In the genomic region with DNA sequence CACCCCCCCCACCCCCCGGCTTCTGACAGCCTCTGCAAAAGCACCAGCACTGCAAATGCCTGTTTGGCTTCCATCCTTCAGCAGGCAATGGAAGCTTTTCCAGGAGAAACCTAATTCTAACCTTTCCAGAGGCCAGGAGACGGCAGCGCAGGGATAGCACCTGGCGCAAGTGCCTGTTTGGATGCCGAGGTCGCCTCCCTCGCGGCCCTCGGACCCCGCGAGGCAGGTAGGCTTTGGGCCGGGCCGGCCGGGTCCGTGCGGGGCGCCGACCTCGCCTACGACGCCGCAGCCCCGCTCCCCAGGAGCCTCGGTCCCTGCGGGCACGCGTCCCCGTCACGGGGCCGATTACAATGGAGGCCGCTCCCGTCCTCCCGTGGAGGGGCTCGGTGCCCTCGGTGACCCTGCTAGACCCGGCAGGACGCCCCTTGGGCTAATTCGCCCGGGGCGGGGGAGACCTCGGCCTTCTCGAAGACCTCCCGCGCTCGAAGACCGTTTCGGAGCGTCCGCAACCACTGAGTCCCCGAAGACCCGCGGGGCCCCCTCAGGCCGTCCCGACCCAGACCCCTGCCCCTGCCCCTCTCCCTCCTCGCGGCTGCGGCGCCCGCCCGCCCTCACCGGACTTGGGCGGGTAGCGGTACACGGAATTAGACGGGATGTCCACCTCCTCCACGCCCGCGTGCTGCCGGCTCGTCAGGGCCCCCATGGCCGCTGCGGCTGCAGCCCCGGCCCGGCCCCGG, we compare ENCODE assay signal across 8 cellular contexts. TPM values are rescaled to one million over a fixed set of nuclear protein-coding genes. Genes with fewer than 3 reads are reported as not detected.
A peak's percentile ranks its signal among the peaks of the same experiment; 100 is the strongest.
DNase-seq lines count a peak whose midpoint lies in the region; ATAC-seq, FAIRE-seq and TF ChIP-seq lines count a peak whose summit lies in the region.

No MANE protein-coding gene starts in this region.

- no peaks in the 10 kb centered on the region for H3K79me2 ChIP-seq in GM23338 (replicated peaks; ENCODE audit: insufficient read depth)
- H3K79me2 ChIP-seq in OCI-LY7 (ENCODE audit: insufficient read depth, low read depth, low read length): no peaks in the 10 kb centered on the region

- no peaks in the 10 kb centered on the region for H3K9me2 ChIP-seq in GM23338 (ENCODE audit: insufficient read depth)
- H3K9me2 ChIP-seq in OCI-LY7 (ENCODE audit: insufficient read depth, low read length): no peaks in the 10 kb centered on the region

- H3K27me3 ChIP-seq in GM23338 (ENCODE audit: insufficient read depth) (peaks cover 59% of the 10 kb centered on the region), right cardiac atrium (ENCODE audit: control insufficient read depth, insufficient read depth) (no peaks in the 10 kb centered on the region), small intestine (ENCODE audit: control insufficient read depth in 2 of 2, insufficient read depth in 2 of 2, low read length in 2 of 2) (no peaks in the 10 kb centered on the region)

- H4K20me1 ChIP-seq in GM23338 (replicated peaks; ENCODE audit: insufficient read depth) (peaks cover 6% of the 10 kb centered on the region; the same call in 1 of the 2 replicates), OCI-LY7 (ENCODE audit: insufficient read depth, low read length) (no peaks in the 10 kb centered on the region)

- CTCF ChIA-PET in AG04449 (lab: Yijun Ruan, JAX): no interaction called here
- CTCF ChIA-PET in activated CD8-positive, alpha-beta T cell treated with anti-CD3 and anti-CD28 coated beads, Interleukin-2, amount 10 ng/mL, durations not matched to agents 7 days and 5 days (lab: Charles Lee): interaction anchor here (2.9 kb wide), 1 partner anchor 40 kb away, joined by 20 read pairs; no protein-coding TSS in a partner anchor
- CTCF ChIA-PET in OCI-LY7 (lab: Charles Lee; ENCODE audit: unreplicated experiment): no interaction called here

- H3K4me2 ChIP-seq in GM23338 (peak overlapping the region; percentile 88), OCI-LY7 (ENCODE audit: low read length) (no peak overlapping the region)

- POLR2A ChIA-PET in AG04449 (lab: Yijun Ruan, JAX): no interaction called here
- POLR2A ChIA-PET in activated CD8-positive, alpha-beta T cell treated with anti-CD3 and anti-CD28 coated beads, Interleukin-2, amount 10 ng/mL, durations not matched to agents 7 days and 5 days (lab: Charles Lee): interaction anchor here (1.1 to 17.8 kb wide), 7 partner anchors 25 to 60 kb away, joined by 3 to 807 read pairs (median 12); partner anchors contain the start of gene UBALD2
- POLR2A ChIA-PET in OCI-LY7 (lab: Charles Lee): no interaction called here

- H3K27me3 Mint-ChIP-seq in GM23338 (ENCODE audit: insufficient read depth, low read depth, poor library complexity): peaks cover 49% of the 10 kb centered on the region
- H3K27me3 Mint-ChIP-seq in activated CD8-positive, alpha-beta T cell treated with anti-CD3 and anti-CD28 coated beads, Interleukin-2, amount 10 ng/mL, durations not matched to agents 7 days and 5 days (ENCODE audit: low read depth): no peaks in the 10 kb centered on the region

- no TSS peak for BruUV-seq in OCI-LY7 (replicated peaks; lab: Mats Ljungman, UMichigan)

- H3K4me1 Mint-ChIP-seq in GM23338: peaks cover 11% of the 10 kb centered on the region
- H3K4me1 Mint-ChIP-seq in activated CD8-positive, alpha-beta T cell treated with anti-CD3 and anti-CD28 coated beads, Interleukin-2, amount 10 ng/mL, durations not matched to agents 7 days and 5 days (ENCODE audit: low read depth): peaks cover 76% of the 10 kb centered on the region

- intact Hi-C loops in right cardiac atrium (cut with DNase I): no loop called here
- intact Hi-C loops in OCI-LY7 (cut with micrococcal nuclease; ENCODE audit: unreplicated experiment): no loop called here

- no peak for FAIRE-seq in small intestine (lab: Jason Lieb, UNC)

- H2AFZ ChIP-seq in GM23338 (0 out of 2 replicates have a peak overlapping the region, but pooled peaks have one; percentile 47), OCI-LY7 (ENCODE audit: low read length) (no peak overlapping the region)

- peak; percentile 65 for ATAC-seq in GM23338
- peak; percentile 10 for ATAC-seq in activated CD8-positive, alpha-beta T cell treated with anti-CD3 and anti-CD28 coated beads, Interleukin-2, amount 10 ng/mL, durations not matched to agents 7 days and 5 days
- peak; percentile 6 to 9 for ATAC-seq in right cardiac atrium

- peak overlapping the region; percentile 39 for H3K4me3 ChIP-seq in AG04449 (ENCODE audit: low read depth, low read length)
- peak overlapping the region; percentile 65 for H3K4me3 ChIP-seq in GM23338
- peak overlapping the region; percentile 95 for H3K4me3 ChIP-seq in right cardiac atrium (ENCODE audit: low read length)
- H3K4me3 ChIP-seq in small intestine (ENCODE audit: low read depth in 1 of 2, low read length in 2 of 2): peak overlapping the region; percentile 47 to 69
- H3K4me3 ChIP-seq in OCI-LY7 (ENCODE audit: low read depth, low read length, poor library complexity, severe bottlenecking): no peak overlapping the region

- DNase-seq in AG04449 (ENCODE audit: low read depth, low spot score): no peak
- DNase-seq in GM23338 (ENCODE audit: low spot score): peak; percentile 45
- no peak for DNase-seq in activated CD8-positive, alpha-beta T cell treated with anti-CD3 and anti-CD28 coated beads, Interleukin-2, amount 10 ng/mL, durations not matched to agents 7 days and 5 days
- DNase-seq in right cardiac atrium: peak in 1 of 3 donors; percentile 64
- no peak for DNase-seq in small intestine
- DNase-seq in OCI-LY7 (ENCODE audit: low spot score): no peak
- DNase-seq in ureter (ENCODE audit: low spot score): no peak
- DNase-seq in 8988T: no peak

- H3K9me3 ChIP-seq in right cardiac atrium (ENCODE audit: control insufficient read depth, low read length) (no peaks in the 10 kb centered on the region), small intestine (ENCODE audit: control insufficient read depth, low read depth) (no peaks in the 10 kb centered on the region), OCI-LY7 (ENCODE audit: low read length) (no peaks in the 10 kb centered on the region)

- H3K4me3 Mint-ChIP-seq in GM23338: peak overlapping the region; percentile 67
- peak overlapping the region; percentile 81 for H3K4me3 Mint-ChIP-seq in activated CD8-positive, alpha-beta T cell treated with anti-CD3 and anti-CD28 coated beads, Interleukin-2, amount 10 ng/mL, durations not matched to agents 7 days and 5 days

- no peaks in the 10 kb centered on the region for H3K36me3 ChIP-seq in GM23338 (ENCODE audit: insufficient read depth)
- H3K36me3 ChIP-seq in small intestine (ENCODE audit: control insufficient read depth in 2 of 2, insufficient read depth in 2 of 2, low read length in 2 of 2): no peaks in the 10 kb centered on the region
- H3K36me3 ChIP-seq in OCI-LY7 (ENCODE audit: insufficient read depth, low read length): no peaks in the 10 kb centered on the region

- H3F3A ChIP-seq in GM23338 (replicated peaks; ENCODE audit: low read depth): no peaks in the 10 kb centered on the region

- H3K4me1 ChIP-seq in GM23338 (ENCODE audit: insufficient read depth) (peaks cover 6% of the 10 kb centered on the region), right cardiac atrium (ENCODE audit: control insufficient read depth, insufficient read depth, low read length) (peaks cover 1% of the 10 kb centered on the region), small intestine (ENCODE audit: control insufficient read depth in 2 of 2, insufficient read depth in 1 of 2, low read depth in 1 of 2, low read length in 1 of 2) (peaks cover under 1 to 2% of the 10 kb centered on the region in 2 donors), OCI-LY7 (ENCODE audit: insufficient read depth, low read length, poor library complexity, severe bottlenecking) (no peaks in the 10 kb centered on the region)

- WGBS in right cardiac atrium: 4% methylated on average over 75 of the region's 75 CpGs
- 3 to 5% (median 4%) methylated on average over 58 to 75 of the region's 75 CpGs for WGBS in small intestine, 3 donors

- no peak for TF ChIP-seq CTCF in AG04449 (IDR thresholded peaks at IDR 0.05; ENCODE audit: insufficient read depth, low read length, missing control alignments)
- TF ChIP-seq CTCF in GM23338 (conservative IDR thresholded peaks at IDR 0.05; ENCODE audit: low read depth in 2 of 2): no peak
- no peak for TF ChIP-seq CTCF in OCI-LY7 (conservative IDR thresholded peaks at IDR 0.05; ENCODE audit: low read length)

- no peaks in the 10 kb centered on the region for H3K9me3 Mint-ChIP-seq in GM23338
- no peaks in the 10 kb centered on the region for H3K9me3 Mint-ChIP-seq in activated CD8-positive, alpha-beta T cell treated with anti-CD3 and anti-CD28 coated beads, Interleukin-2, amount 10 ng/mL, durations not matched to agents 7 days and 5 days (ENCODE audit: insufficient read depth)

- H3K27ac ChIP-seq in GM23338 (ENCODE audit: low read depth) (no peak overlapping the region), right cardiac atrium (ENCODE audit: low read length) (peak overlapping the region; percentile 15), small intestine (ENCODE audit: low read depth in 1 of 2, low read length in 1 of 2) (peak overlapping the region; percentile 72 to 97), OCI-LY7 (ENCODE audit: low read depth, low read length, poor library complexity, severe bottlenecking) (no peak overlapping the region)

- no peaks in the 10 kb centered on the region for H3K36me3 Mint-ChIP-seq in GM23338 (ENCODE audit: low read depth)
- peaks cover 42% of the 10 kb centered on the region for H3K36me3 Mint-ChIP-seq in activated CD8-positive, alpha-beta T cell treated with anti-CD3 and anti-CD28 coated beads, Interleukin-2, amount 10 ng/mL, durations not matched to agents 7 days and 5 days (ENCODE audit: low read depth)

- H3K27ac Mint-ChIP-seq in GM23338: no peak overlapping the region
- H3K27ac Mint-ChIP-seq in activated CD8-positive, alpha-beta T cell treated with anti-CD3 and anti-CD28 coated beads, Interleukin-2, amount 10 ng/mL, durations not matched to agents 7 days and 5 days: peak overlapping the region; percentile 84

RNA-seq across cellular contexts. Expression of gene RNF157, which starts 0.6 kb away (rescaled TPM):
- 11.7 and 13.8 TPM in 2 replicates for total RNA-seq in GM23338 (2014; rRNA removed; shearing (Covaris generic))
- polyA plus RNA-seq in GM23338 (2016; fragmentation: Nextera tagmentation; extraction: Ambion mirVana) (7.8 and 8.5 TPM in 2 replicates), right cardiac atrium (12.1 TPM), small intestine (10 to 100 TPM; 18.1 to 30.6 (median 25.0) TPM)
- 100 to 1,000 TPM; 150 to 165 TPM for total RNA-seq in activated CD8-positive, alpha-beta T cell treated with anti-CD3 and anti-CD28 coated beads, Interleukin-2, amount 10 ng/mL, durations not matched to agents 7 days and 5 days
- total RNA-seq in right cardiac atrium (10 to 100 TPM; 10.2 to 18.8 (median 13.9) TPM), OCI-LY7 (2022) (0.70 and 1.3 TPM in 2 replicates), ureter (4.3 TPM)
- total RNA-seq in OCI-LY7 (2014; rRNA removed; shearing (Covaris generic)): 0.21 and 0.28 TPM in 2 replicates

RNA-seq across cellular contexts. Expression of gene UBALD2, which starts 25.4 kb away (rescaled TPM):
- 3.1 and 3.5 TPM in 2 replicates for total RNA-seq in GM23338 (2014; rRNA removed; shearing (Covaris generic))
- polyA plus RNA-seq in GM23338 (2016; fragmentation: Nextera tagmentation; extraction: Ambion mirVana) (2.2 and 3.3 TPM in 2 replicates), right cardiac atrium (19.5 TPM), small intestine (100 to 1,000 TPM in 2 of 3 donors, 10 to 100 TPM in 1; 54.3 to 118 (median 114) TPM)
- 100 to 1,000 TPM; 318 to 359 TPM for total RNA-seq in activated CD8-positive, alpha-beta T cell treated with anti-CD3 and anti-CD28 coated beads, Interleukin-2, amount 10 ng/mL, durations not matched to agents 7 days and 5 days
- total RNA-seq in right cardiac atrium (10 to 100 TPM; 19.8 to 28.9 (median 24.5) TPM), OCI-LY7 (2022) (238 and 305 TPM in 2 replicates), ureter (89.1 TPM)
- total RNA-seq in OCI-LY7 (2014; rRNA removed; shearing (Covaris generic)): 70.9 and 86.4 TPM in 2 replicates

Comparison
In these comparisons a context has a peak if more than half of its experiments do, and no peak if none do; other contexts are left out.
1. ATAC-seq: peak in every context shown above with its lines; median percentile 65 in GM23338; 10 in activated CD8-positive, alpha-beta T cell treated with anti-CD3 and anti-CD28 coated beads, Interleukin-2, amount 10 ng/mL, durations not matched to agents 7 days and 5 days; 8 in right cardiac atrium.
2. H3K27ac ChIP-seq: peak in right cardiac atrium (single experiment) and small intestine (2 of 2); none in GM23338 (single experiment) and OCI-LY7 (single experiment).
3. RNA of gene RNF157, which starts 0.6 kb away (total RNA-seq): 150 to 165 TPM in activated CD8-positive, alpha-beta T cell treated with anti-CD3 and anti-CD28 coated beads, Interleukin-2, amount 10 ng/mL, durations not matched to agents 7 days and 5 days; 10.2 to 18.8 TPM in right cardiac atrium, 11.7 to 13.8 TPM in GM23338, 4.3 TPM in ureter (single experiment) and 0.21 to 1.3 TPM in OCI-LY7; every median in the first group is over 4 times any median in the second.